8 cellular contexts compared by ENCODE assay signal in genomic region chr4:37383579-37384229, GRCh38.
DNase-seq lines count a peak whose midpoint lies in the region; ATAC-seq and TF ChIP-seq lines count a peak whose summit lies in the region.

No MANE protein-coding gene starts in this region.

- H3K9me3 ChIP-seq in WERI-Rb-1 (ENCODE audit: severe bottlenecking) (no peaks in the 10 kb centered on the region), tibial artery (no peaks in the 10 kb centered on the region)

- peak; percentile 10 for DNase-seq in NCI-H146 (lab: John Stamatoyannopoulos, UW)
- no peak for DNase-seq in NCI-H146 treated with DMSO at 0.1 percent for 48 hours (lab: John Stamatoyannopoulos, UW; ENCODE audit: unreplicated experiment)
- DNase-seq in M059J (ENCODE audit: low read depth) = peak; percentile 28
- peak; percentile 14 for DNase-seq in WERI-Rb-1
- peak; percentile 57 for DNase-seq in islet precursor cell
- no peak for DNase-seq in tibial artery
- no peak for DNase-seq in activated CD4-positive, CD25-positive, alpha-beta regulatory T cell (lab: John Stamatoyannopoulos, UW)

- no peaks in the 10 kb centered on the region for H3K4me1 ChIP-seq in tibial artery

- H3K27ac ChIP-seq in WERI-Rb-1 (no peak overlapping the region), tibial artery (no peak overlapping the region)

- H3K4me3 ChIP-seq in WERI-Rb-1 (ENCODE audit: low read depth, low read length) (no peak overlapping the region), tibial artery (no peak overlapping the region)

- H3K36me3 ChIP-seq in WERI-Rb-1 (no peaks in the 10 kb centered on the region), tibial artery (no peaks in the 10 kb centered on the region)

- intact Hi-C loops in tibial artery (cut with DNase I; ENCODE audit: low total_unique reads) = no loop called here

- H3K27me3 ChIP-seq in WERI-Rb-1 (ENCODE audit: insufficient read depth, low read depth, severe bottlenecking) (peaks cover 80% of the 10 kb centered on the region), tibial artery (no peaks in the 10 kb centered on the region)

- peak; percentile 66 for TF ChIP-seq CTCF in WERI-Rb-1 (IDR thresholded peaks at IDR 0.05; ENCODE audit: low read depth, low read length)
- TF ChIP-seq CTCF in tibial artery (IDR thresholded peaks at IDR 0.05) = no peak

- ATAC-seq in GM19438 (IDR thresholded peaks at IDR 0.05; ENCODE audit: low read depth, unreplicated experiment) = peak; percentile 74

Comparison
In these comparisons a context has a peak if more than half of its experiments do, and no peak if none do; other contexts are left out.
1. DNase-seq: peak in NCI-H146 (single experiment), M059J (single experiment), WERI-Rb-1 (single experiment) and islet precursor cell (single experiment); none in NCI-H146 treated with DMSO at 0.1 percent for 48 hours (single experiment), tibial artery (0 of 2) and activated CD4-positive, CD25-positive, alpha-beta regulatory T cell (0 of 4).